Comparison of ENCODE assay signal across 1 cellular context in genomic region chr11:221998-222789, GRCh38.
TF ChIP-seq lines count a peak whose summit lies in the region.

No MANE protein-coding gene starts in this region.

TF ChIP-seq in SK-N-SH treated with all-trans-retinoic acid at 6 μM for 48 hours, 23 proteins besides CTCF, POLR2A, EP300 and RAD21 (continued from another document):
- TF ChIP-seq, protein P1, sequence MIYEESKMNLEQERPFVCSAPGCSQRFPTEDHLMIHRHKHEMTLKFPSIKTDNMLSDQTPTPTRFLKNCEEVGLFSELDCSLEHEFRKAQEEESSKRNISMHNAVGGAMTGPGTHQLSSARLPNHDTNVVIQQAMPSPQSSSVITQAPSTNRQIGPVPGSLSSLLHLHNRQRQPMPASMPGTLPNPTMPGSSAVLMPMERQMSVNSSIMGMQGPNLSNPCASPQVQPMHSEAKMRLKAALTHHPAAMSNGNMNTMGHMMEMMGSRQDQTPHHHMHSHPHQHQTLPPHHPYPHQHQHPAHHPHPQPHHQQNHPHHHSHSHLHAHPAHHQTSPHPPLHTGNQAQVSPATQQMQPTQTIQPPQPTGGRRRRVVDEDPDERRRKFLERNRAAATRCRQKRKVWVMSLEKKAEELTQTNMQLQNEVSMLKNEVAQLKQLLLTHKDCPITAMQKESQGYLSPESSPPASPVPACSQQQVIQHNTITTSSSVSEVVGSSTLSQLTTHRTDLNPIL (CRISPR knock-in tag; IDR thresholded peaks at IDR 0.05; ENCODE audit: low read depth) = no peak
- TF ChIP-seq, protein P2, sequence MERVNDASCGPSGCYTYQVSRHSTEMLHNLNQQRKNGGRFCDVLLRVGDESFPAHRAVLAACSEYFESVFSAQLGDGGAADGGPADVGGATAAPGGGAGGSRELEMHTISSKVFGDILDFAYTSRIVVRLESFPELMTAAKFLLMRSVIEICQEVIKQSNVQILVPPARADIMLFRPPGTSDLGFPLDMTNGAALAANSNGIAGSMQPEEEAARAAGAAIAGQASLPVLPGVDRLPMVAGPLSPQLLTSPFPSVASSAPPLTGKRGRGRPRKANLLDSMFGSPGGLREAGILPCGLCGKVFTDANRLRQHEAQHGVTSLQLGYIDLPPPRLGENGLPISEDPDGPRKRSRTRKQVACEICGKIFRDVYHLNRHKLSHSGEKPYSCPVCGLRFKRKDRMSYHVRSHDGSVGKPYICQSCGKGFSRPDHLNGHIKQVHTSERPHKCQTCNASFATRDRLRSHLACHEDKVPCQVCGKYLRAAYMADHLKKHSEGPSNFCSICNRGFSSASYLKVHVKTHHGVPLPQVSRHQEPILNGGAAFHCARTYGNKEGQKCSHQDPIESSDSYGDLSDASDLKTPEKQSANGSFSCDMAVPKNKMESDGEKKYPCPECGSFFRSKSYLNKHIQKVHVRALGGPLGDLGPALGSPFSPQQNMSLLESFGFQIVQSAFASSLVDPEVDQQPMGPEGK (CRISPR knock-in tag; IDR thresholded peaks at IDR 0.05; ENCODE audit: borderline replicate concordance) = no peak
- no peak for TF ChIP-seq ZNF565 (CRISPR knock-in tag; conservative IDR thresholded peaks at IDR 0.05; ENCODE audit: low read depth)
- no peak for TF ChIP-seq PPARA (CRISPR knock-in tag; IDR thresholded peaks at IDR 0.05; ENCODE audit: borderline replicate concordance)
- no peak for TF ChIP-seq TCF4 (CRISPR knock-in tag; IDR thresholded peaks at IDR 0.05; ENCODE audit: borderline replicate concordance)
- TF ChIP-seq ZNF70 (CRISPR knock-in tag; IDR thresholded peaks at IDR 0.05) = no peak
- TF ChIP-seq CSDC2 (CRISPR knock-in tag; IDR thresholded peaks at IDR 0.05) = no peak
- no peak for TF ChIP-seq SNAI2 (CRISPR knock-in tag; IDR thresholded peaks at IDR 0.05)
- TF ChIP-seq ZC3H10 (CRISPR knock-in tag; IDR thresholded peaks at IDR 0.05) = no peak
- TF ChIP-seq ZFP3 (CRISPR knock-in tag; IDR thresholded peaks at IDR 0.05) = no peak
- no peak for TF ChIP-seq ZFP30 (CRISPR knock-in tag; IDR thresholded peaks at IDR 0.05)
- no peak for TF ChIP-seq ARNTL (CRISPR knock-in tag; IDR thresholded peaks at IDR 0.05; ENCODE audit: borderline replicate concordance, low read depth)
- TF ChIP-seq POU6F1 (CRISPR knock-in tag; IDR thresholded peaks at IDR 0.05; ENCODE audit: borderline replicate concordance, low read depth) = no peak
- TF ChIP-seq BACH2 (CRISPR knock-in tag; IDR thresholded peaks at IDR 0.05; ENCODE audit: borderline replicate concordance) = no peak
